In genomic region chr12:116551952-116552749, GRCh38 we compare ENCODE assay signal across 8 cellular contexts. TPM values are rescaled to one million over a fixed set of nuclear protein-coding genes. Genes with fewer than 3 reads are reported as not detected.
DNase-seq lines count a peak whose midpoint lies in the region; ATAC-seq and TF ChIP-seq lines count a peak whose summit lies in the region.
"Had no signal": no experiment of that assay in that cellular context is flagged by ENCODE, and none has a peak within 500 bp of the region (broad histone marks: within the 10 kb centered on the region; RNA-seq: fewer than 3 reads in every experiment).

No MANE protein-coding gene starts in this region.

- no peaks in the 10 kb centered on the region for H3K79me2 ChIP-seq in GM23248 (ENCODE audit: insufficient read depth)
- H3K79me2 ChIP-seq in OCI-LY1 (ENCODE audit: insufficient read depth, low read length): no peaks in the 10 kb centered on the region

- in situ Hi-C loops in GM23248 (cut with MboI): no loop called here

- H3K4me1 ChIP-seq in GM23248 (ENCODE audit: insufficient read depth) (peaks cover 9% of the 10 kb centered on the region), OCI-LY1 (ENCODE audit: insufficient read depth, low read length, severe bottlenecking) (peaks cover 21% of the 10 kb centered on the region)

- DNase-seq in GM23248 (peak; percentile 83), epithelial cell of prostate (ENCODE audit: low read depth, low spot score) (no peak), skeletal muscle cell (ENCODE audit: low read depth) (peak; percentile 67), NCI-H2227 (lab: John Stamatoyannopoulos, UW; ENCODE audit: unreplicated experiment) (no peak), NCI-H2196 (lab: John Stamatoyannopoulos, UW; ENCODE audit: unreplicated experiment) (no peak)

- no peak overlapping the region for H3K4me3 ChIP-seq in GM23248
- peak overlapping the region; percentile 53 for H3K4me3 ChIP-seq in OCI-LY1 (ENCODE audit: low read depth, low read length, poor library complexity, severe bottlenecking)
- no peak overlapping the region for H3K4me3 ChIP-seq in skeletal muscle cell (ENCODE audit: low read depth, low read length)

- H3K9me3 ChIP-seq in GM23248 (ENCODE audit: low read depth) (no peaks in the 10 kb centered on the region), OCI-LY1 (ENCODE audit: low read length) (no peaks in the 10 kb centered on the region)

- WGBS in GM23248 (ENCODE audit: low coverage in 1 of 2, low lambda C conversion rate in 2 of 2, missing lambda C conversion rate in 2 of 2), 2 experiments: 93% methylated on average over 15 of the region's 15 CpGs

- H3F3A ChIP-seq in GM23248 (ENCODE audit: insufficient read depth): no peaks in the 10 kb centered on the region
- no peaks in the 10 kb centered on the region for H3F3A ChIP-seq in OCI-LY1 (ENCODE audit: insufficient read depth, low read length)

- no peak for TF ChIP-seq CTCF in OCI-LY1 (IDR thresholded peaks at IDR 0.05; ENCODE audit: low read length)

- H3K4me2 ChIP-seq in GM23248 (ENCODE audit: unreplicated experiment): no peak overlapping the region
- H3K4me2 ChIP-seq in OCI-LY1 (ENCODE audit: low read length): peak overlapping the region; percentile 75

- H4K20me1 ChIP-seq in GM23248 (ENCODE audit: insufficient read depth): no peaks in the 10 kb centered on the region
- H4K20me1 ChIP-seq in OCI-LY1 (ENCODE audit: insufficient read depth, low read length): no peaks in the 10 kb centered on the region

- no peaks in the 10 kb centered on the region for H3K27me3 ChIP-seq in GM23248 (replicated peaks; ENCODE audit: insufficient read depth)
- no peaks in the 10 kb centered on the region for H3K27me3 ChIP-seq in OCI-LY1 (ENCODE audit: insufficient read depth, low read length)

- H2AFZ ChIP-seq in GM23248 (no peak overlapping the region), OCI-LY1 (ENCODE audit: low read length) (peak overlapping the region; percentile 72; the same call in 1 of the 2 replicates)

- H3K27ac ChIP-seq in GM23248 (no peak overlapping the region), OCI-LY1 (ENCODE audit: low read depth, low read length, poor library complexity, severe bottlenecking) (no peak overlapping the region), epithelial cell of prostate (peak overlapping the region; percentile 32)
- H3K27ac ChIP-seq: VCaP had no signal

- ATAC-seq in HG03039 (IDR thresholded peaks at IDR 0.05; ENCODE audit: unreplicated experiment): no peak

- no peaks in the 10 kb centered on the region for H3K36me3 ChIP-seq in GM23248 (ENCODE audit: low read depth)
- no peaks in the 10 kb centered on the region for H3K36me3 ChIP-seq in OCI-LY1 (ENCODE audit: insufficient read depth, low read length)

- H3K9me2 ChIP-seq in GM23248 (ENCODE audit: insufficient read depth) (no peaks in the 10 kb centered on the region; the same call in 1 of the 2 replicates), OCI-LY1 (ENCODE audit: low read depth, low read length) (no peaks in the 10 kb centered on the region)

- H3K9ac ChIP-seq in GM23248: no peak overlapping the region
- peak overlapping the region; percentile 54 for H3K9ac ChIP-seq in OCI-LY1 (ENCODE audit: low read length)

RNA-seq across cellular contexts. Expression of gene MAP1LC3B2, which starts 7.0 kb away (rescaled TPM):
- 0.32 and 0.63 TPM in 2 replicates for total RNA-seq in GM23248 (2014; rRNA removed; shearing (Covaris generic))
- 8.4 and 9.0 TPM in 2 replicates for polyA plus RNA-seq in GM23248 (2016; fragmentation: Nextera tagmentation; extraction: Ambion mirVana)

Comparison
In these comparisons a context has a peak if more than half of its experiments do, and no peak if none do; other contexts are left out.
1. DNase-seq: peak in GM23248 (single experiment) and skeletal muscle cell (single experiment); none in epithelial cell of prostate (single experiment), NCI-H2227 (single experiment) and NCI-H2196 (single experiment).